In genomic region chr19:52026255-52026990, GRCh38 we compare ENCODE assay signal across 8 cellular contexts. TPM values are rescaled to one million over a fixed set of nuclear protein-coding genes. Genes with fewer than 3 reads are reported as not detected.
DNase-seq lines count a peak whose midpoint lies in the region; ATAC-seq, FAIRE-seq and TF ChIP-seq lines count a peak whose summit lies in the region.
"Not testable (repeated sequence)": the region's sequence is repeated elsewhere in the genome, so short reads cannot be mapped to it uniquely, and the experiment has no call there.

No MANE protein-coding gene starts in this region.

- H3K27ac Mint-ChIP-seq in Caco-2 (ENCODE audit: unreplicated experiment) (peak overlapping the region; percentile 93), natural killer cell (peak overlapping the region; percentile 94 to 99)
- not testable (repeated sequence) for H3K27ac Mint-ChIP-seq in activated naive CD4-positive, alpha-beta T cell treated with anti-CD3 and anti-CD28 coated beads, Interleukin-2, amount 50 U/mL, for 24 hours; stimulated activated naive CD8-positive, alpha-beta T cell treated with anti-CD3 and anti-CD28 coated beads, Interleukin-15, Interleukin-2, amounts not matched to agents 100 ng/mL and 50 ng/mL, for 24 hours

- H3K4me3 ChIP-seq in Caco-2 (ENCODE audit: low read depth, low read length); epithelial cell of esophagus (ENCODE audit: low read length): not testable (repeated sequence)
- 0 out of 2 replicates have a peak overlapping the region, but pooled peaks have one; percentile 93 for H3K4me3 ChIP-seq in HUES6 (ENCODE audit: low read depth, low read length)
- H3K4me3 ChIP-seq in HepG2 (replicated peaks in 1 of 3; ENCODE audit: insufficient read depth in 1 of 3, low read depth in 2 of 3, low read length in 3 of 3), result peak overlapping the region; percentile 89 to 100 (median 95)

- not testable (repeated sequence) for H2AFZ ChIP-seq in HepG2 (ENCODE audit: low read length)

- in situ Hi-C loops in HepG2 (cut with HindIII; ENCODE audit: extremely low pct_ligation_motif_present, low pct_unique_long_range_greater_than_20kb), result not testable (repeated sequence)

- H3K4me1 Mint-ChIP-seq in Caco-2 (ENCODE audit: low read depth, unreplicated experiment) (peaks cover 17% of the 10 kb centered on the region), natural killer cell (peaks cover 24 to 30% of the 10 kb centered on the region in 2 donors)
- H3K4me1 Mint-ChIP-seq in activated naive CD4-positive, alpha-beta T cell treated with anti-CD3 and anti-CD28 coated beads, Interleukin-2, amount 50 U/mL, for 24 hours, result peaks cover 37% of the 10 kb centered on the region
- peaks cover 21% of the 10 kb centered on the region for H3K4me1 Mint-ChIP-seq in stimulated activated naive CD8-positive, alpha-beta T cell treated with anti-CD3 and anti-CD28 coated beads, Interleukin-15, Interleukin-2, amounts not matched to agents 100 ng/mL and 50 ng/mL, for 24 hours (ENCODE audit: low read depth)

- POLR2A ChIA-PET in Caco-2 (lab: Charles Lee), result not testable (repeated sequence)
- POLR2A ChIA-PET in HepG2 (lab: Yijun Ruan, JAX), result interaction anchor here (0.8 to 0.9 kb wide), 4 partner anchors 14 to 163 kb away, joined by 3 to 7 read pairs (median 5); partner anchors contain the start of genes PPP2R1A, ZNF432 and ZNF615

- not testable (repeated sequence) for ATAC-seq in HepG2, natural killer cell

- H3K36me3 Mint-ChIP-seq in Caco-2 (ENCODE audit: insufficient read depth, unreplicated experiment) (peaks cover 67% of the 10 kb centered on the region), natural killer cell (peaks cover 49% of the 10 kb centered on the region)
- peaks cover 67% of the 10 kb centered on the region for H3K36me3 Mint-ChIP-seq in activated naive CD4-positive, alpha-beta T cell treated with anti-CD3 and anti-CD28 coated beads, Interleukin-2, amount 50 U/mL, for 24 hours
- peaks cover 89% of the 10 kb centered on the region for H3K36me3 Mint-ChIP-seq in stimulated activated naive CD8-positive, alpha-beta T cell treated with anti-CD3 and anti-CD28 coated beads, Interleukin-15, Interleukin-2, amounts not matched to agents 100 ng/mL and 50 ng/mL, for 24 hours (ENCODE audit: low read depth)

- DNase-seq in Caco-2, result peak in 1 of 2 experiments; percentile 11
- DNase-seq in epithelial cell of esophagus (ENCODE audit: low read depth), result peak; percentile 40
- DNase-seq in HepG2 (ENCODE audit: low spot score), result peak; percentile 71
- not testable (repeated sequence) for DNase-seq in natural killer cell

- 0 out of 4 replicates have a peak, but pooled peaks of 1 of the 2 experiments have one; percentile 18 for TF ChIP-seq POLR2A in HepG2 (IDR thresholded peaks at IDR 0.05; ENCODE audit: insufficient read depth in 1 of 2, low read depth in 2 of 2, low read length in 2 of 2)

- H3K27ac ChIP-seq in HUES6 (ENCODE audit: low read depth, low read length), result not testable (repeated sequence)
- peak overlapping the region; percentile 100 for H3K27ac ChIP-seq in VCaP
- H3K27ac ChIP-seq in HepG2 (ENCODE audit: extremely low read length, insufficient read depth, low read length), result peak overlapping the region; percentile 97

- FAIRE-seq in HepG2 (lab: Jason Lieb, UNC), result peak; percentile 60

- peaks cover 51% of the 10 kb centered on the region for H3K79me2 ChIP-seq in HepG2 (ENCODE audit: insufficient read depth, low read length)

- intact Hi-C loops in Caco-2 (cut with micrococcal nuclease; ENCODE audit: unreplicated experiment); natural killer cell (cut with micrococcal nuclease): not testable (repeated sequence)
- intact Hi-C loops in HepG2 (cut with micrococcal nuclease; ENCODE audit: unreplicated experiment), result loop anchor here (2.0 kb wide), 1 partner anchor 22 kb away; the partner anchor contains the start of gene ZNF432

- H3K9me3 ChIP-seq in Caco-2 (peaks cover 61% of the 10 kb centered on the region), HUES6 (ENCODE audit: control insufficient read depth, insufficient read depth, low read depth, low read length) (peaks cover 25% of the 10 kb centered on the region)
- H3K9me3 ChIP-seq in HepG2 (ENCODE audit: low read length), result not testable (repeated sequence)

- not testable (repeated sequence) for H3K27me3 Mint-ChIP-seq in Caco-2 (ENCODE audit: insufficient read depth, unreplicated experiment); activated naive CD4-positive, alpha-beta T cell treated with anti-CD3 and anti-CD28 coated beads, Interleukin-2, amount 50 U/mL, for 24 hours; natural killer cell (ENCODE audit: low read depth in 2 of 2); stimulated activated naive CD8-positive, alpha-beta T cell treated with anti-CD3 and anti-CD28 coated beads, Interleukin-15, Interleukin-2, amounts not matched to agents 100 ng/mL and 50 ng/mL, for 24 hours

- not testable (repeated sequence) for TF ChIP-seq RAD21 in HepG2 (CRISPR knock-in tag; IDR thresholded peaks at IDR 0.05)

- TF ChIP-seq EP300 in HepG2 (IDR thresholded peaks at IDR 0.05; ENCODE audit: low read depth in 2 of 2, low read length in 2 of 2), result not testable (repeated sequence)
- peak; percentile 76 for TF ChIP-seq EP300 in HepG2 (CRISPR knock-in tag; IDR thresholded peaks at IDR 0.05; ENCODE audit: borderline replicate concordance)

- not testable (repeated sequence) for H4K20me1 ChIP-seq in HepG2 (ENCODE audit: insufficient read depth, low read length)

- not testable (repeated sequence) for BruUV-seq in Caco-2 (replicated peaks; lab: Mats Ljungman, UMichigan); HepG2 (replicated peaks; lab: Mats Ljungman, UMichigan)

- H3K27me3 ChIP-seq in Caco-2 (replicated peaks; ENCODE audit: control insufficient read depth, insufficient read depth, low read length); HUES6 (ENCODE audit: control insufficient read depth, insufficient read depth, low read length); HepG2 (ENCODE audit: control insufficient read depth in 1 of 2, insufficient read depth in 2 of 2, low read length in 2 of 2): not testable (repeated sequence)

- peak overlapping the region; percentile 92 for H3K4me3 Mint-ChIP-seq in Caco-2 (ENCODE audit: unreplicated experiment)
- peak overlapping the region; percentile 94 for H3K4me3 Mint-ChIP-seq in activated naive CD4-positive, alpha-beta T cell treated with anti-CD3 and anti-CD28 coated beads, Interleukin-2, amount 50 U/mL, for 24 hours
- H3K4me3 Mint-ChIP-seq in natural killer cell, result peak overlapping the region; percentile 42
- peak overlapping the region; percentile 93 for H3K4me3 Mint-ChIP-seq in stimulated activated naive CD8-positive, alpha-beta T cell treated with anti-CD3 and anti-CD28 coated beads, Interleukin-15, Interleukin-2, amounts not matched to agents 100 ng/mL and 50 ng/mL, for 24 hours

- H3K9ac ChIP-seq in HUES6 (ENCODE audit: low read length), result not testable (repeated sequence)
- peak overlapping the region; percentile 97 for H3K9ac ChIP-seq in HepG2 (ENCODE audit: insufficient read depth, low read depth, low read length)

- H3K9me3 Mint-ChIP-seq in Caco-2 (ENCODE audit: unreplicated experiment), result peaks cover 56% of the 10 kb centered on the region
- H3K9me3 Mint-ChIP-seq in activated naive CD4-positive, alpha-beta T cell treated with anti-CD3 and anti-CD28 coated beads, Interleukin-2, amount 50 U/mL, for 24 hours, result peaks cover 22% of the 10 kb centered on the region
- peaks cover 3 to 15% of the 10 kb centered on the region in 2 donors for H3K9me3 Mint-ChIP-seq in natural killer cell
- peaks cover 44% of the 10 kb centered on the region for H3K9me3 Mint-ChIP-seq in stimulated activated naive CD8-positive, alpha-beta T cell treated with anti-CD3 and anti-CD28 coated beads, Interleukin-15, Interleukin-2, amounts not matched to agents 100 ng/mL and 50 ng/mL, for 24 hours

- TF ChIP-seq CTCF in Caco-2 (IDR thresholded peaks at IDR 0.05; ENCODE audit: insufficient read depth in 1 of 2, low read depth in 1 of 2, low read length in 1 of 2, severe bottlenecking in 1 of 2, unreplicated experiment in 1 of 2); VCaP (conservative IDR thresholded peaks at IDR 0.05); epithelial cell of esophagus (IDR thresholded peaks at IDR 0.05; ENCODE audit: insufficient read depth, low read depth, low read length, missing control alignments); HepG2 (CRISPR knock-in tag; IDR thresholded peaks at IDR 0.05); natural killer cell (IDR thresholded peaks at IDR 0.05): not testable (repeated sequence)

- H3K4me2 ChIP-seq in HepG2 (ENCODE audit: low read depth, low read length), result peak overlapping the region; percentile 84

- peaks cover 17% of the 10 kb centered on the region for H3K36me3 ChIP-seq in Caco-2 (ENCODE audit: control insufficient read depth, insufficient read depth, low read length)
- peaks cover 46% of the 10 kb centered on the region for H3K36me3 ChIP-seq in HUES6 (ENCODE audit: control insufficient read depth, insufficient read depth, low read length)
- peaks cover 13 to 31% of the 10 kb centered on the region in 2 experiments for H3K36me3 ChIP-seq in HepG2 (replicated peaks in 1 of 2; ENCODE audit: control insufficient read depth in 1 of 2, insufficient read depth in 2 of 2, low read length in 2 of 2)

- WGBS in HepG2 (ENCODE audit: low lambda C conversion rate), result 18% methylated on average over 10 of the region's 15 CpGs

- H3K4me1 ChIP-seq in Caco-2 (peaks cover 32% of the 10 kb centered on the region), HepG2 (ENCODE audit: insufficient read depth, low read length) (peaks cover 56% of the 10 kb centered on the region)
- not testable (repeated sequence) for H3K4me1 ChIP-seq in HUES6 (ENCODE audit: control insufficient read depth, insufficient read depth, low read length)

- CTCF ChIA-PET in Caco-2 (lab: Charles Lee); HepG2 (lab: Yijun Ruan, JAX; ENCODE audit: low intra/inter-chr PET ratio, low total read pairs): not testable (repeated sequence)

RNA-seq across cellular contexts. Expression of gene ZNF614, which starts 1.8 kb away (rescaled TPM):
- 7.8 and 8.7 TPM in 2 replicates for total RNA-seq in Caco-2 (2022)
- 22.8 and 38.2 TPM in 2 replicates for total RNA-seq in HepG2 (2016; rRNA removed; fragmentation: Illumina TruSeq; extraction: Trizol)
- total RNA-seq in HepG2 (2016; cell fraction: cytosol; rRNA removed; fragmentation: Illumina TruSeq; extraction: Trizol; ENCODE audit: low read depth), result 2.4 and 3.8 TPM in 2 replicates
- 22.8 and 38.0 TPM in 2 replicates for total RNA-seq in HepG2 (2016; cell fraction: insoluble cytoplasmic fraction; rRNA removed; fragmentation: Illumina TruSeq; extraction: Trizol)
- 10.3 and 12.8 TPM in 2 replicates for total RNA-seq in HepG2 (2016; cell fraction: membrane; rRNA removed; fragmentation: Illumina TruSeq; extraction: Trizol)
- 16.4 and 18.5 TPM in 2 replicates for total RNA-seq in HepG2 (2016; cell fraction: nucleus; rRNA removed; fragmentation: Illumina TruSeq; extraction: Trizol)
- 10.0 and 13.0 TPM in 2 replicates for polyA plus RNA-seq in HepG2 (2011; rRNA removed)
- 5.9 and 9.4 TPM in 2 replicates for polyA plus RNA-seq in HepG2 (2011; cell fraction: cytosol; rRNA removed)
- 6.8 and 8.0 TPM in 2 replicates for polyA plus RNA-seq in HepG2 (2011; cell fraction: nucleus; rRNA removed)
- 11.2 and 14.2 TPM in 2 replicates for polyA plus RNA-seq in HepG2 (2012)
- polyA plus RNA-seq in HepG2 (2016; cell fraction: cytosol; fragmentation: Illumina TruSeq; extraction: Trizol; ENCODE audit: low read depth), result 0.99 and 1.6 TPM in 2 replicates
- polyA plus RNA-seq in HepG2 (2016; cell fraction: insoluble cytoplasmic fraction; fragmentation: Illumina TruSeq; extraction: Trizol; ENCODE audit: low read depth), result 23.0 and 25.3 TPM in 2 replicates
- polyA plus RNA-seq in HepG2 (2016; cell fraction: membrane; fragmentation: Illumina TruSeq; extraction: Trizol; ENCODE audit: low read depth), result 3.7 TPM in 2 replicates
- polyA plus RNA-seq in HepG2 (2016; cell fraction: nucleus; fragmentation: Illumina TruSeq; extraction: Trizol; ENCODE audit: insufficient read depth, low read depth), result 17.4 and 18.9 TPM in 2 replicates
- polyA minus RNA-seq in HepG2 (2011; rRNA and poly(A)+ RNA removed; ENCODE audit: low replicate concordance), result 2.9 and 5.3 TPM in 2 replicates
- polyA minus RNA-seq in HepG2 (2011; cell fraction: cytosol; rRNA and poly(A)+ RNA removed), result 10.0 and 11.0 TPM in 2 replicates
- 22.5 and 29.7 TPM in 2 replicates for polyA minus RNA-seq in HepG2 (2011; cell fraction: nucleus; rRNA and poly(A)+ RNA removed)
- 1 to 10 TPM; 4.3 to 9.2 (median 5.7) TPM for total RNA-seq in natural killer cell

RNA-seq across cellular contexts. Expression of gene ZNF615, which starts 18.4 kb away (rescaled TPM):
- 5.2 and 7.1 TPM in 2 replicates for total RNA-seq in Caco-2 (2022)
- total RNA-seq in HepG2 (2016; rRNA removed; fragmentation: Illumina TruSeq; extraction: Trizol), result 7.8 and 13.9 TPM in 2 replicates
- total RNA-seq in HepG2 (2016; cell fraction: cytosol; rRNA removed; fragmentation: Illumina TruSeq; extraction: Trizol; ENCODE audit: low read depth), result 1.2 and 1.9 TPM in 2 replicates
- total RNA-seq in HepG2 (2016; cell fraction: insoluble cytoplasmic fraction; rRNA removed; fragmentation: Illumina TruSeq; extraction: Trizol), result 8.6 and 12.8 TPM in 2 replicates
- total RNA-seq in HepG2 (2016; cell fraction: membrane; rRNA removed; fragmentation: Illumina TruSeq; extraction: Trizol), result 4.1 and 4.7 TPM in 2 replicates
- total RNA-seq in HepG2 (2016; cell fraction: nucleus; rRNA removed; fragmentation: Illumina TruSeq; extraction: Trizol), result 7.5 and 10.2 TPM in 2 replicates
- 5.1 and 5.2 TPM in 2 replicates for polyA plus RNA-seq in HepG2 (2011; rRNA removed)
- 2.1 and 3.2 TPM in 2 replicates for polyA plus RNA-seq in HepG2 (2011; cell fraction: cytosol; rRNA removed)
- 4.5 and 8.3 TPM in 2 replicates for polyA plus RNA-seq in HepG2 (2011; cell fraction: nucleus; rRNA removed)
- polyA plus RNA-seq in HepG2 (2012), result 6.5 and 6.9 TPM in 2 replicates
- polyA plus RNA-seq in HepG2 (2016; cell fraction: cytosol; fragmentation: Illumina TruSeq; extraction: Trizol; ENCODE audit: low read depth), result 0.46 and 0.55 TPM in 2 replicates
- 6.9 and 7.6 TPM in 2 replicates for polyA plus RNA-seq in HepG2 (2016; cell fraction: insoluble cytoplasmic fraction; fragmentation: Illumina TruSeq; extraction: Trizol; ENCODE audit: low read depth)
- polyA plus RNA-seq in HepG2 (2016; cell fraction: membrane; fragmentation: Illumina TruSeq; extraction: Trizol; ENCODE audit: low read depth), result 0.94 and 1.3 TPM in 2 replicates
- polyA plus RNA-seq in HepG2 (2016; cell fraction: nucleus; fragmentation: Illumina TruSeq; extraction: Trizol; ENCODE audit: insufficient read depth, low read depth), result 9.7 and 9.8 TPM in 2 replicates
- 5.1 and 7.0 TPM in 2 replicates for polyA minus RNA-seq in HepG2 (2011; rRNA and poly(A)+ RNA removed; ENCODE audit: low replicate concordance)
- polyA minus RNA-seq in HepG2 (2011; cell fraction: cytosol; rRNA and poly(A)+ RNA removed), result 5.5 and 7.0 TPM in 2 replicates
- 16.0 and 28.8 TPM in 2 replicates for polyA minus RNA-seq in HepG2 (2011; cell fraction: nucleus; rRNA and poly(A)+ RNA removed)
- 10 to 100 TPM; 15.4 to 26.3 (median 19.9) TPM for total RNA-seq in natural killer cell

RNA-seq across cellular contexts. Expression of gene ZNF432, which starts 22.2 kb away (rescaled TPM):
- total RNA-seq in Caco-2 (2022), result 7.0 and 10.5 TPM in 2 replicates
- 8.7 and 10.8 TPM in 2 replicates for total RNA-seq in HepG2 (2016; rRNA removed; fragmentation: Illumina TruSeq; extraction: Trizol)
- total RNA-seq in HepG2 (2016; cell fraction: cytosol; rRNA removed; fragmentation: Illumina TruSeq; extraction: Trizol; ENCODE audit: low read depth), result 1.4 and 3.5 TPM in 2 replicates
- 8.3 and 8.7 TPM in 2 replicates for total RNA-seq in HepG2 (2016; cell fraction: insoluble cytoplasmic fraction; rRNA removed; fragmentation: Illumina TruSeq; extraction: Trizol)
- 2.5 and 3.2 TPM in 2 replicates for total RNA-seq in HepG2 (2016; cell fraction: membrane; rRNA removed; fragmentation: Illumina TruSeq; extraction: Trizol)
- 12.4 and 16.3 TPM in 2 replicates for total RNA-seq in HepG2 (2016; cell fraction: nucleus; rRNA removed; fragmentation: Illumina TruSeq; extraction: Trizol)
- 3.7 and 4.1 TPM in 2 replicates for polyA plus RNA-seq in HepG2 (2011; rRNA removed)
- polyA plus RNA-seq in HepG2 (2011; cell fraction: cytosol; rRNA removed), result 1.1 and 1.4 TPM in 2 replicates
- polyA plus RNA-seq in HepG2 (2011; cell fraction: nucleus; rRNA removed), result 11.5 and 13.6 TPM in 2 replicates
- 5.2 and 6.6 TPM in 2 replicates for polyA plus RNA-seq in HepG2 (2012)
- 0.20 and 0.35 TPM in 2 replicates for polyA plus RNA-seq in HepG2 (2016; cell fraction: cytosol; fragmentation: Illumina TruSeq; extraction: Trizol; ENCODE audit: low read depth)
- polyA plus RNA-seq in HepG2 (2016; cell fraction: insoluble cytoplasmic fraction; fragmentation: Illumina TruSeq; extraction: Trizol; ENCODE audit: low read depth), result 4.6 and 4.9 TPM in 2 replicates
- polyA plus RNA-seq in HepG2 (2016; cell fraction: membrane; fragmentation: Illumina TruSeq; extraction: Trizol; ENCODE audit: low read depth), result 0.77 TPM in 2 replicates
- 24.1 and 26.8 TPM in 2 replicates for polyA plus RNA-seq in HepG2 (2016; cell fraction: nucleus; fragmentation: Illumina TruSeq; extraction: Trizol; ENCODE audit: insufficient read depth, low read depth)
- polyA minus RNA-seq in HepG2 (2011; rRNA and poly(A)+ RNA removed; ENCODE audit: low replicate concordance), result 2.7 and 3.2 TPM in 2 replicates
- polyA minus RNA-seq in HepG2 (2011; cell fraction: cytosol; rRNA and poly(A)+ RNA removed), result 2.2 and 3.6 TPM in 2 replicates
- polyA minus RNA-seq in HepG2 (2011; cell fraction: nucleus; rRNA and poly(A)+ RNA removed), result 19.7 and 23.6 TPM in 2 replicates
- 10 to 100 TPM; 19.7 to 33.7 (median 32.4) TPM for total RNA-seq in natural killer cell

RNA-seq across cellular contexts. Expression of gene ZNF350, which starts 39.8 kb away (rescaled TPM):
- total RNA-seq in Caco-2 (2022), result 2.5 and 2.6 TPM in 2 replicates
- total RNA-seq in HepG2 (2016; rRNA removed; fragmentation: Illumina TruSeq; extraction: Trizol), result 6.9 and 10.0 TPM in 2 replicates
- 1.2 and 5.9 TPM in 2 replicates for total RNA-seq in HepG2 (2016; cell fraction: cytosol; rRNA removed; fragmentation: Illumina TruSeq; extraction: Trizol; ENCODE audit: low read depth)
- 6.7 and 9.5 TPM in 2 replicates for total RNA-seq in HepG2 (2016; cell fraction: insoluble cytoplasmic fraction; rRNA removed; fragmentation: Illumina TruSeq; extraction: Trizol)
- 2.5 and 4.6 TPM in 2 replicates for total RNA-seq in HepG2 (2016; cell fraction: membrane; rRNA removed; fragmentation: Illumina TruSeq; extraction: Trizol)
- 5.4 and 7.0 TPM in 2 replicates for total RNA-seq in HepG2 (2016; cell fraction: nucleus; rRNA removed; fragmentation: Illumina TruSeq; extraction: Trizol)
- polyA plus RNA-seq in HepG2 (2011; rRNA removed), result 3.0 and 3.7 TPM in 2 replicates
- polyA plus RNA-seq in HepG2 (2011; cell fraction: cytosol; rRNA removed), result 1.4 and 2.2 TPM in 2 replicates
- 2.1 and 3.4 TPM in 2 replicates for polyA plus RNA-seq in HepG2 (2011; cell fraction: nucleus; rRNA removed)
- polyA plus RNA-seq in HepG2 (2012), result 3.9 and 5.3 TPM in 2 replicates
- 0.47 and 0.63 TPM in 2 replicates for polyA plus RNA-seq in HepG2 (2016; cell fraction: cytosol; fragmentation: Illumina TruSeq; extraction: Trizol; ENCODE audit: low read depth)
- polyA plus RNA-seq in HepG2 (2016; cell fraction: insoluble cytoplasmic fraction; fragmentation: Illumina TruSeq; extraction: Trizol; ENCODE audit: low read depth), result 6.3 and 6.4 TPM in 2 replicates
- polyA plus RNA-seq in HepG2 (2016; cell fraction: membrane; fragmentation: Illumina TruSeq; extraction: Trizol; ENCODE audit: low read depth), result 0.85 and 0.90 TPM in 2 replicates
- polyA plus RNA-seq in HepG2 (2016; cell fraction: nucleus; fragmentation: Illumina TruSeq; extraction: Trizol; ENCODE audit: insufficient read depth, low read depth), result 4.3 and 11.1 TPM in 2 replicates
- 1.6 and 2.6 TPM in 2 replicates for polyA minus RNA-seq in HepG2 (2011; rRNA and poly(A)+ RNA removed; ENCODE audit: low replicate concordance)
- polyA minus RNA-seq in HepG2 (2011; cell fraction: cytosol; rRNA and poly(A)+ RNA removed), result 2.6 and 4.0 TPM in 2 replicates
- 14.8 and 18.3 TPM in 2 replicates for polyA minus RNA-seq in HepG2 (2011; cell fraction: nucleus; rRNA and poly(A)+ RNA removed)
- total RNA-seq in natural killer cell, result 10 to 100 TPM; 32.3 to 46.9 (median 36.6) TPM

Comparison
In these comparisons a context has a peak if more than half of its experiments do, and no peak if none do; other contexts are left out.
1. H3K4me3 Mint-ChIP-seq: peak in every context shown above with its lines; median percentile 94 in activated naive CD4-positive, alpha-beta T cell treated with anti-CD3 and anti-CD28 coated beads, Interleukin-2, amount 50 U/mL, for 24 hours; 93 in stimulated activated naive CD8-positive, alpha-beta T cell treated with anti-CD3 and anti-CD28 coated beads, Interleukin-15, Interleukin-2, amounts not matched to agents 100 ng/mL and 50 ng/mL, for 24 hours; 92 in Caco-2; 42 in natural killer cell.